21 cellular contexts compared by ENCODE assay signal in genomic region chr13:108352599-108352998, GRCh38.
DNase-seq lines count a peak whose midpoint lies in the region; ATAC-seq and TF ChIP-seq lines count a peak whose summit lies in the region.
"Had no signal": no experiment of that assay in that cellular context is flagged by ENCODE, and none has a peak within 500 bp of the region (broad histone marks: within the 10 kb centered on the region; RNA-seq: fewer than 3 reads in every experiment).

No MANE protein-coding gene starts in this region.

- DNase-seq in HL-60 (ENCODE audit: low read depth in 1 of 2, low spot score in 1 of 2) = peak; percentile 58 to 69
- DNase-seq in NOMO-1 treated with dmso at 0.1 percent for 144 hours (lab: John Stamatoyannopoulos, UW; ENCODE audit: unreplicated experiment) = peak; percentile 28
- peak; percentile 6 for DNase-seq in choroid plexus epithelial cell (ENCODE audit: low read depth)
- DNase-seq in left lung = no peak
- DNase-seq in retina = no peak
- no peak for DNase-seq in C1 segment of cervical spinal cord (lab: John Stamatoyannopoulos, UW)
- no peak for DNase-seq in stimulated activated CD4-positive, alpha-beta T cell treated with anti-CD3 and anti-CD28 coated beads, Interleukin-2, amount 100 ng/mL, for 48 hours
- DNase-seq: activated CD4-positive, alpha-beta memory T cell treated with anti-CD3 and anti-CD28 coated beads, Interleukin-2, amount 10 ng/mL, durations not matched to agents 7 days and 5 days; activated effector memory CD4-positive, alpha-beta T cell treated with anti-CD3 and anti-CD28 coated beads, Interleukin-2, amount 50 U/mL, for 16 hours; brain microvascular endothelial cell; CD4-positive, alpha-beta memory T cell; colonic mucosa; H9; mucosa of descending colon; NCI-H1092 treated with DMSO at 0.1 percent for 48 hours; NCI-H510A; NK-92 treated with Interleukin-12 subunit alpha and Interleukin-12 subunit beta, amount 100 ng/mL, for 24 hours; posterior cingulate gyrus; uterus had no signal

- H3K4me3 ChIP-seq in HL-60 (replicated peaks; ENCODE audit: insufficient read depth, low read length) (no peak overlapping the region), choroid plexus epithelial cell (ENCODE audit: low read depth, low read length) (no peak overlapping the region), left lung (no peak overlapping the region)
- H3K4me3 ChIP-seq: colonic mucosa, mucosa of descending colon, uterus had no signal

- no peaks in the 10 kb centered on the region for H3K9me3 ChIP-seq in left lung
- H3K9me3 ChIP-seq: colonic mucosa, mucosa of descending colon, uterus had no signal

- H3K27ac ChIP-seq in HL-60 (replicated peaks) = peak overlapping the region; percentile 87
- H3K27ac ChIP-seq in left lung = no peak overlapping the region
- H3K27ac ChIP-seq: brain microvascular endothelial cell, colonic mucosa, KMS-11, uterus had no signal

- intact Hi-C loops in left lung (cut with DNase I) = no loop called here

- no peaks in the 10 kb centered on the region for H3K36me3 ChIP-seq in left lung
- H3K36me3 ChIP-seq: brain microvascular endothelial cell, colonic mucosa, uterus had no signal

- no peaks in the 10 kb centered on the region for H3K27me3 ChIP-seq in HL-60 (ENCODE audit: insufficient read depth, poor library complexity, severe bottlenecking)
- H3K27me3 ChIP-seq in left lung = no peaks in the 10 kb centered on the region
- H3K27me3 ChIP-seq: brain microvascular endothelial cell, colonic mucosa, uterus had no signal

- ATAC-seq in left lung = peak; percentile 24
- no peak for ATAC-seq in GM18498 (IDR thresholded peaks at IDR 0.05; ENCODE audit: unreplicated experiment)
- ATAC-seq: mucosa of descending colon had no signal

- H3K4me1 ChIP-seq in left lung = no peaks in the 10 kb centered on the region
- H3K4me1 ChIP-seq: colonic mucosa, uterus had no signal

- no peak for TF ChIP-seq CTCF in HL-60 (IDR thresholded peaks at IDR 0.05; ENCODE audit: insufficient read depth, low read length)
- no peak for TF ChIP-seq CTCF in choroid plexus epithelial cell (conservative IDR thresholded peaks at IDR 0.05; ENCODE audit: low read depth, low read length)
- no peak for TF ChIP-seq CTCF in left lung (IDR thresholded peaks at IDR 0.05)

Comparison
In these comparisons a context has a peak if more than half of its experiments do, and no peak if none do; other contexts are left out.
1. DNase-seq: peak in HL-60 (2 of 2), NOMO-1 treated with dmso at 0.1 percent for 144 hours (single experiment) and choroid plexus epithelial cell (single experiment); none in left lung (0 of 2), retina (single experiment), C1 segment of cervical spinal cord (0 of 14) and stimulated activated CD4-positive, alpha-beta T cell treated with anti-CD3 and anti-CD28 coated beads, Interleukin-2, amount 100 ng/mL, for 48 hours (0 of 2).